Comparison of ENCODE assay signal across 1 cellular context in the genomic region with DNA sequence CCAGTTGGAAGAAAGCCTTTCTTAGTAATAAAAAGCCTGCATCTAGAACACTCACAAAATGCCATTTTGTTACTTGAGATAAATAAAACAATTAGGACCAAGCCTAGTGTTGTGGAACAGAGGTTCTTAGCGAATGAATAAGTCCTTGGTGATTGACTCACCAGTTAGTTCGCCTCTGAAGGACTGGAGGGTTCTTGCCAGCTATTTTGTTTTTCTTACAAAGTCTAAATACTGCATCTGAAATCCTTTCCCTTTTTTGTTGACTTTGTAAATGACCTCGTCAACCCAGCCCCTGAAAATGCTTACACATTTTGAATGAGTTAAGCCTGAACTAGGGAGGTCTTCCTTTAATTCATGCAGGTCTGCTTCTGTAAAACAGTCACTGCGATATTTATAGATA.
TF ChIP-seq lines count a peak whose summit lies in the region.

No MANE protein-coding gene starts in this region.

TF ChIP-seq in HCT116, 20 proteins besides CTCF, POLR2A, EP300 and RAD21 (continued from another document):
- TF ChIP-seq TCF7L2 (IDR thresholded peaks at IDR 0.05; ENCODE audit: borderline replicate concordance, extremely low read depth, insufficient read depth, insufficient read length) (no peak), POLR2AphosphoS5 (IDR thresholded peaks at IDR 0.05; ENCODE audit: low read depth, low read length) (no peak), SP1 (IDR thresholded peaks at IDR 0.05; ENCODE audit: low read depth) (no peak), CEBPB (IDR thresholded peaks at IDR 0.05; ENCODE audit: low read depth) (no peak), CBX3 (IDR thresholded peaks at IDR 0.05; ENCODE audit: low read depth) (no peak), SIN3A (IDR thresholded peaks at IDR 0.05; ENCODE audit: low read depth) (no peak), ZNF274 (IDR thresholded peaks at IDR 0.05; ENCODE audit: low read depth, low read length) (no peak)
